ENCODE assay signal across 16 cellular contexts in the genomic region with DNA sequence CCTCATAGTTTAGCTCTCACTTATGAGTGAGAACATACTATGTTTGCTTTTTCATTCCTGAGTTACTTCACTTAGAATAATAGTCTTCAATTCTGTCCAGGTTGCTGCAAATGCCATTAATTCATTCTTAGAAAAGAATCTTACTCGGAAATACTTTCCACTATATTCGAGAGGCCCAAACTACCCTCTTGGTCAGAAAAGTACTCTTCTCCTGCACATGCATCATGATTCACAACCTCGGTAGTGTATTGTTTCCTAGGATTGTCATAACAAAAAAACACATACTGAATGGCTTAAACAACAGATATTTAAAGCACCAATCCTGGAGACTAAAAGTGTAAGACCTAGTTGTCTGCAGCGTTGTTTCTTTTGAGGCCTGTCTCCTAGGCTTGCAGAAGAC.
DNase-seq lines count a peak whose midpoint lies in the region; ATAC-seq and TF ChIP-seq lines count a peak whose summit lies in the region.
"Had no signal": no experiment of that assay in that cellular context is flagged by ENCODE, and none has a peak within 500 bp of the region (broad histone marks: within the 10 kb centered on the region; RNA-seq: fewer than 3 reads in every experiment).

No MANE protein-coding gene starts in this region.

- H2BK12ac ChIP-seq in mesenchymal stem cell (ENCODE audit: low read length in 2 of 2), result peak overlapping the region; percentile 74 to 95

- WGBS in mesenchymal stem cell, result 80% methylated on average over 4 of the region's 4 CpGs
- WGBS in upper lobe of left lung, 2 donors, result 83% methylated on average over 4 of the region's 4 CpGs

- H3K36me3 ChIP-seq in SJSA1, result no peaks in the 10 kb centered on the region
- no peaks in the 10 kb centered on the region for H3K36me3 ChIP-seq in mesenchymal stem cell (ENCODE audit: control insufficient read depth in 1 of 2, insufficient read depth in 2 of 2, low read depth in 1 of 2, low read length in 2 of 2)
- no peaks in the 10 kb centered on the region for H3K36me3 ChIP-seq in upper lobe of left lung

- ATAC-seq in upper lobe of left lung (ENCODE audit: low FRiP score in 2 of 2), result no peak
- ATAC-seq in HG02973 (IDR thresholded peaks at IDR 0.05; ENCODE audit: unreplicated experiment), result no peak
- ATAC-seq: CD8-positive, alpha-beta T cell had no signal

- no peak overlapping the region for H3K14ac ChIP-seq in mesenchymal stem cell (ENCODE audit: low read length in 2 of 2)

- H3K23ac ChIP-seq in mesenchymal stem cell (ENCODE audit: low read length in 2 of 2), result no peak overlapping the region

- H2AFZ ChIP-seq in mesenchymal stem cell (ENCODE audit: low read depth, low read length), result no peak overlapping the region

- TF ChIP-seq EP300 in upper lobe of left lung (IDR thresholded peaks at IDR 0.05), result no peak

- no peak overlapping the region for H3K4ac ChIP-seq in mesenchymal stem cell (ENCODE audit: low read depth in 1 of 2, low read length in 2 of 2)

- no peak overlapping the region for H4K91ac ChIP-seq in mesenchymal stem cell (ENCODE audit: low read length)

- no peaks in the 10 kb centered on the region for H3K27me3 ChIP-seq in SJSA1 (replicated peaks)
- no peaks in the 10 kb centered on the region for H3K27me3 ChIP-seq in mesenchymal stem cell (ENCODE audit: control insufficient read depth in 1 of 2, insufficient read depth in 1 of 2, low read length in 2 of 2)
- H3K27me3 ChIP-seq in upper lobe of left lung, result no peaks in the 10 kb centered on the region

- H3K9me3 ChIP-seq in SJSA1 (replicated peaks) (no peaks in the 10 kb centered on the region), mesenchymal stem cell (ENCODE audit: control insufficient read depth, low read length) (no peaks in the 10 kb centered on the region), upper lobe of left lung (no peaks in the 10 kb centered on the region)

- H2BK5ac ChIP-seq in mesenchymal stem cell (ENCODE audit: low read depth, low read length, poor library complexity, severe bottlenecking), result no peak overlapping the region

- peak overlapping the region; percentile 38 for H2BK120ac ChIP-seq in mesenchymal stem cell (ENCODE audit: low read depth, low read length)

- TF ChIP-seq CTCF in GM13977 (IDR thresholded peaks at IDR 0.05; ENCODE audit: extremely low read depth, insufficient read depth, missing control alignments), result no peak
- TF ChIP-seq CTCF in upper lobe of left lung (IDR thresholded peaks at IDR 0.05), result no peak

- no peak overlapping the region for H3K9ac ChIP-seq in mesenchymal stem cell (ENCODE audit: low read length)

- H2AK5ac ChIP-seq in mesenchymal stem cell (ENCODE audit: low read length, severe bottlenecking), result no peak overlapping the region

- no peak overlapping the region for H3K4me2 ChIP-seq in mesenchymal stem cell (ENCODE audit: low read length, poor library complexity, severe bottlenecking)

- in situ Hi-C loops in GM13977 (cut with MboI; ENCODE audit: low pct_unique_long_range_greater_than_20kb, low sequenced_read_pairs, unreplicated experiment), result no loop called here

- H3K79me1 ChIP-seq in mesenchymal stem cell (replicated peaks; ENCODE audit: low read length, poor library complexity, severe bottlenecking), result no peaks in the 10 kb centered on the region

- H3K27ac ChIP-seq in SJSA1, result peak overlapping the region; percentile 49
- H3K27ac ChIP-seq in mesenchymal stem cell (ENCODE audit: low read length, poor library complexity, severe bottlenecking), result no peak overlapping the region
- no peak overlapping the region for H3K27ac ChIP-seq in upper lobe of left lung
- H3K27ac ChIP-seq: 22Rv1, HL-60 had no signal

- peak overlapping the region; percentile 72 for H4K8ac ChIP-seq in mesenchymal stem cell (ENCODE audit: low read length)

- H3K4me3 ChIP-seq in SJSA1 (no peak overlapping the region), mesenchymal stem cell (ENCODE audit: insufficient read depth in 1 of 2, low read depth in 1 of 2, low read length in 2 of 2) (no peak overlapping the region), upper lobe of left lung (no peak overlapping the region)

- H2BK15ac ChIP-seq in mesenchymal stem cell (ENCODE audit: low read depth, poor library complexity, severe bottlenecking), result no peak overlapping the region

- TF ChIP-seq POLR2A in upper lobe of left lung (IDR thresholded peaks at IDR 0.05), result no peak

- H3K4me1 ChIP-seq in SJSA1 (replicated peaks), result peaks cover 65% of the 10 kb centered on the region
- peaks cover 10% of the 10 kb centered on the region for H3K4me1 ChIP-seq in mesenchymal stem cell (ENCODE audit: control insufficient read depth, insufficient read depth, low read depth, low read length)
- peaks cover 0 to 21% (median 14%) of the 10 kb centered on the region in 4 donors for H3K4me1 ChIP-seq in upper lobe of left lung

- H3K18ac ChIP-seq in mesenchymal stem cell (ENCODE audit: low read depth in 1 of 2, low read length in 2 of 2), result peak overlapping the region; percentile 70 to 87

- DNase-seq in EH (ENCODE audit: low read depth), result peak; percentile 30
- DNase-seq in SJSA1 (ENCODE audit: low read depth in 1 of 2, low spot score in 2 of 2), result peak in 1 of 2 experiments; percentile 62
- peak; percentile 37 for DNase-seq in astrocyte of the hippocampus (ENCODE audit: low read depth, low spot score)
- peak; percentile 18 for DNase-seq in mesenchymal stem cell
- DNase-seq in SIG-M5 (lab: John Stamatoyannopoulos, UW), result no peak
- no peak for DNase-seq in GM13977 (ENCODE audit: low spot score)
- no peak for DNase-seq in upper lobe of left lung
- DNase-seq: CD8-positive, alpha-beta T cell; COR-L47; DMS153; DMS79 treated with DMSO at 0.1 percent for 48 hours; GDM1; HCEC 1CT had no signal

Comparison
In these comparisons a context has a peak if more than half of its experiments do, and no peak if none do; other contexts are left out.
1. DNase-seq: peak in EH (single experiment), astrocyte of the hippocampus (single experiment) and mesenchymal stem cell (single experiment); none in SIG-M5 (single experiment), GM13977 (single experiment) and upper lobe of left lung (0 of 2).